ENCODE assay signal across 8 cellular contexts in the genomic region with DNA sequence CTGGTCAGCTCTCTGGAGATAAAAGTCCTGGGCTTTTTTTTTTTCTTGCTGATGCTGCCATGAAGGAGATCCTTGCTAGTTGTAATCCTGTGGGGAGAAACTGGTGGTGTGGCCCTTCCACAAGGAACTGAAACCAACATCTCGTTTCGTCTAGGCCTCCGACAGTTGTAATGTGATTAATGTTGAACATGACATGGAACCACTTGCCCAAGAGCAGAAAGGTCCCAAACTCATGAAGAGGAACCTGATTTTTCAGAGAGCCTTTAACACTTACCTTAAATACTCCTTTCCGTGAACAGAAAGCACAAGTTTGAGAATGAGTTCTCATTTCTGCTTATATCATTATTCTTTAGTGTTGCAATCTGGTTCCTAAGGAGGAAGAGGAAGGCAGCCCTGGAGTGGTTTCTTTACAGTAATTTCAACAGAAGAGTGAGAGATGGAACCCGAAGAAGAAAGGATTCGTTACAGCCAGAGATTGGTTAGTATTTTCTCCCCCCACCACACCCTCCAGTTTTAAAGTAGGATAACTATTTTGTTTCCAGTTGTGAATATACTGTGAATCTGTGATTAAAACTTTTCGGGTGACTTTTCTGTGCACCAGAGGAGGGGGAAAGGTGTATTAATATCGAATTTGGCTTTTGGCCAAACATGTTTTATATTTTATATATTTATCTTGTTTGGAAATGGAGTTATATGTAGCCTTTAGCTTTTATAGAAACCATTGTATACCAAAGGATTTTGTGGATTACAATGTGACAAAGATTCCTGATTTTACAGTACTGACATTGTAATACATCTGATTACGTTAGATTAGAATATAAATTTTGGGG. TPM values are rescaled to one million over a fixed set of nuclear protein-coding genes. Genes with fewer than 3 reads are reported as not detected.
DNase-seq lines count a peak whose midpoint lies in the region; ATAC-seq, FAIRE-seq and TF ChIP-seq lines count a peak whose summit lies in the region.

No MANE protein-coding gene starts in this region.

- H3K4me1 ChIP-seq in muscle layer of duodenum (ENCODE audit: control insufficient read depth in 1 of 2, insufficient read depth in 2 of 2, low read length in 2 of 2): peaks cover 7 to 28% of the 10 kb centered on the region in 2 donors

- FAIRE-seq in RCC 7860 (lab: Jason Lieb, UNC): no peak

- DNase-seq in AG10803 (ENCODE audit: low read depth) (peak; percentile 34), RCC 7860 (ENCODE audit: low spot score) (peak; percentile 20), dorsolateral prefrontal cortex (peak in 2 of 10 donors; percentile 11 to 22), COLO668 (lab: John Stamatoyannopoulos, UW; ENCODE audit: unreplicated experiment) (no peak), NCI-H1694 treated with DMSO at 0.1 percent for 48 hours (lab: John Stamatoyannopoulos, UW) (no peak)

- intact Hi-C loops in dorsolateral prefrontal cortex (cut with DNase I): loop anchor here in 1 of 2 donors (2.0 kb wide), 1 partner anchor 198 kb away; no protein-coding TSS in a partner anchor

- H3K27ac ChIP-seq in dorsolateral prefrontal cortex: peak overlapping the region in 48 of 59 donors; percentile 4 to 100 (median 97)
- peak overlapping the region; percentile 86 for H3K27ac ChIP-seq in muscle layer of duodenum (ENCODE audit: low read length)

- H3K4me3 ChIP-seq in AG10803 (ENCODE audit: low read length): peak overlapping the region; percentile 96
- peak overlapping the region; percentile 68 to 97 (median 90) for H3K4me3 ChIP-seq in dorsolateral prefrontal cortex
- peak overlapping the region; percentile 79 to 97 for H3K4me3 ChIP-seq in muscle layer of duodenum (ENCODE audit: low read depth in 1 of 2, low read length in 2 of 2)

- no peak for TF ChIP-seq CTCF in AG10803 (conservative IDR thresholded peaks at IDR 0.05; ENCODE audit: low read length)
- TF ChIP-seq CTCF in dorsolateral prefrontal cortex (IDR thresholded peaks at IDR 0.05 in 54 of 56, conservative IDR thresholded peaks at IDR 0.05 in 2 of 56; ENCODE audit: low read depth in 1 of 56, partially characterized antibody in 56 of 56): no peak

- ATAC-seq in GM18520 (IDR thresholded peaks at IDR 0.05; ENCODE audit: unreplicated experiment) (peak; percentile 20), GM18858 (IDR thresholded peaks at IDR 0.05; ENCODE audit: unreplicated experiment) (no peak)

- no peaks in the 10 kb centered on the region for H3K36me3 ChIP-seq in muscle layer of duodenum (ENCODE audit: control insufficient read depth in 1 of 2, insufficient read depth in 2 of 2, low read length in 2 of 2)

- no peaks in the 10 kb centered on the region for H3K9me3 ChIP-seq in muscle layer of duodenum (ENCODE audit: control insufficient read depth in 1 of 2, low read length in 2 of 2)

- H3K27me3 ChIP-seq in dorsolateral prefrontal cortex (no peaks in the 10 kb centered on the region), muscle layer of duodenum (ENCODE audit: low read depth, low read length) (no peaks in the 10 kb centered on the region)

RNA-seq across cellular contexts. Expression of a gene that starts 2.0 kb away (rescaled TPM):
- total RNA-seq in dorsolateral prefrontal cortex: 10 to 100 TPM; 56.5 to 97.4 (median 71.9) TPM

Comparison
In these comparisons a context has a peak if more than half of its experiments do, and no peak if none do; other contexts are left out.
1. DNase-seq: peak in AG10803 (single experiment) and RCC 7860 (single experiment); none in COLO668 (single experiment) and NCI-H1694 treated with DMSO at 0.1 percent for 48 hours (single experiment).
2. Peak in every context shown above with its lines, with median percentiles within 50 percentile points of each other: H3K4me3 ChIP-seq.